In the genomic region with DNA sequence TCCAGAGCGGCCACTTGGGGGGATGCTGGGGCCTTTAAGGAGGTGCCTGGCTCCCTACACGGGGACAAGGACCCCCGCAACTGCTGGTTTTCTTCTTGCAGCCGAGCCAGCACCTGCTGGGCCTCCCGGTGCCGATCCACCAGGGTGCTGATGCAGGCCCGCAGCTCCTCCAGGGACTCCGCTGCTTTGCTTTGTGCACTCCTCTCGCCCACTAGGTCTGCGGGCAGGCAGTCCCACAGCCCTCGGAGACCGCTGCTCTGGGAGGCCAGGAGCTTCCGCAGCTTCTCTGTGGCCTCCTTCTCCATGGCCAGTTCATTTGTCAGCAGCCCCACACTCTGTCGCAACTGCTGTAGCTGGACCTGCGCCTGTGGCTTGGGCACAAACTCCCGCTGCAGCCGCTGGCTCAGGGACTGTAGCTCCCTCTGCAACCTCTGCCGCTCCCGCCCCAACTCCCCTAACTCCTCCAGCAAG, we compare ENCODE assay signal across 8 cellular contexts. TPM values are rescaled to one million over a fixed set of nuclear protein-coding genes. Genes with fewer than 3 reads are reported as not detected.
DNase-seq lines count a peak whose midpoint lies in the region; ATAC-seq, FAIRE-seq and TF ChIP-seq lines count a peak whose summit lies in the region.

No MANE protein-coding gene starts in this region.

- no peak overlapping the region for H2BK120ac ChIP-seq in H1 (replicated peaks; ENCODE audit: low read depth, low read length)

- intact Hi-C loops in mucosa of descending colon (cut with DNase I, micrococcal nuclease), result no loop called here

- H3K36me3 ChIP-seq in H1 (ENCODE audit: control insufficient read depth in 2 of 4, insufficient read depth in 4 of 4, low read length in 3 of 4), result no peaks in the 10 kb centered on the region
- no peaks in the 10 kb centered on the region for H3K36me3 ChIP-seq in mucosa of descending colon (ENCODE audit: low read depth)
- H3K36me3 ChIP-seq in upper lobe of left lung, result no peaks in the 10 kb centered on the region

- peaks cover 0 to 11% (median under 1%) of the 10 kb centered on the region in 4 experiments; a peak in 4 of 7 replicates for H3K4me1 ChIP-seq in H1 (replicated peaks in 1 of 4; ENCODE audit: control insufficient read depth in 3 of 4, insufficient read depth in 4 of 4, low read length in 3 of 4)
- no peaks in the 10 kb centered on the region for H3K4me1 ChIP-seq in mucosa of descending colon (ENCODE audit: low read depth)
- H3K4me1 ChIP-seq in upper lobe of left lung, result peaks cover 0 to 9% (median 5%) of the 10 kb centered on the region in 4 donors

- no peak for FAIRE-seq in H1 (lab: Jason Lieb, UNC)

- H3K27ac Mint-ChIP-seq in activated T-cell treated with anti-CD3 and anti-CD28 coated beads, Interleukin-2, amount 50 U/mL, for 24 hours, result peak overlapping the region; percentile 69

- H3K9me3 Mint-ChIP-seq in activated T-cell treated with anti-CD3 and anti-CD28 coated beads, Interleukin-2, amount 50 U/mL, for 24 hours, result no peaks in the 10 kb centered on the region

- H3K9ac ChIP-seq in H1 (replicated peaks in 1 of 4; ENCODE audit: extremely low read depth in 1 of 4, low read depth in 3 of 4, low read length in 3 of 4), result peak overlapping the region in 2 of 4 experiments; percentile 26 to 33; a peak in 1 of 7 replicates

- TF ChIP-seq RAD21 in H1 (IDR thresholded peaks at IDR 0.05 in 1 of 2, conservative IDR thresholded peaks at IDR 0.05 in 1 of 2; ENCODE audit: low read depth in 2 of 2, low read length in 2 of 2), result no peak

- H3K23ac ChIP-seq in H1 (ENCODE audit: insufficient read length), result no peak overlapping the region

- no peaks in the 10 kb centered on the region for H3K79me1 ChIP-seq in H1 (ENCODE audit: low read depth, low read length)

- peak overlapping the region; percentile 39 for H4K8ac ChIP-seq in H1 (ENCODE audit: extremely low read depth, insufficient read depth, low read length)

- peak overlapping the region; percentile 60; the same call in 1 of the 2 replicates for H2BK5ac ChIP-seq in H1 (ENCODE audit: low read depth, low read length)

- H3K18ac ChIP-seq in H1 (ENCODE audit: extremely low read depth, low read length), result peak overlapping the region; percentile 85

- H3K79me2 ChIP-seq in H1 (ENCODE audit: control insufficient read depth in 1 of 2, insufficient read depth in 2 of 2, low read length in 2 of 2), result no peaks in the 10 kb centered on the region

- no peak overlapping the region for H2BK12ac ChIP-seq in H1 (ENCODE audit: low read depth, low read length)

- peak; percentile 54 for ATAC-seq in mucosa of descending colon
- ATAC-seq in upper lobe of left lung (ENCODE audit: low FRiP score in 2 of 2), result peak; percentile 56 to 72
- ATAC-seq in HG03571 (IDR thresholded peaks at IDR 0.05; ENCODE audit: unreplicated experiment), result no peak

- peak overlapping the region; percentile 85 for H2AFZ ChIP-seq in H1 (ENCODE audit: low read length)

- peaks cover 9% of the 10 kb centered on the region for H3K27me3 Mint-ChIP-seq in activated T-cell treated with anti-CD3 and anti-CD28 coated beads, Interleukin-2, amount 50 U/mL, for 24 hours

- peak overlapping the region; percentile 60 for H3K4ac ChIP-seq in H1 (replicated peaks; ENCODE audit: insufficient read length, low read depth, low read length)

- H2AK5ac ChIP-seq in H1 (ENCODE audit: low read depth, low read length), result no peak overlapping the region

- no peak overlapping the region for H3K14ac ChIP-seq in H1 (ENCODE audit: insufficient read length)

- H3K56ac ChIP-seq in H1 (replicated peaks; ENCODE audit: insufficient read length, low read depth, low read length), result no peak overlapping the region

- H3K27me3 ChIP-seq in H1 (replicated peaks in 1 of 4; ENCODE audit: control insufficient read depth in 3 of 4, extremely low read depth in 1 of 4, insufficient read depth in 3 of 4, low read length in 3 of 4), result peaks cover 0 to 24% (median 12%) of the 10 kb centered on the region in 4 experiments; a peak in 6 of 7 replicates
- H3K27me3 ChIP-seq in upper lobe of left lung, result no peaks in the 10 kb centered on the region

- TF ChIP-seq EP300 in H1 (IDR thresholded peaks at IDR 0.05; ENCODE audit: borderline replicate concordance in 1 of 2, low read depth in 2 of 2, low read length in 2 of 2) (no peak), upper lobe of left lung (IDR thresholded peaks at IDR 0.05) (no peak)

- H2BK15ac ChIP-seq in H1 (ENCODE audit: low read length), result no peak overlapping the region; the same call in 1 of the 2 replicates

- H3K4me1 Mint-ChIP-seq in activated T-cell treated with anti-CD3 and anti-CD28 coated beads, Interleukin-2, amount 50 U/mL, for 24 hours (ENCODE audit: low read depth), result peaks cover 17% of the 10 kb centered on the region

- POLR2A ChIA-PET in H1 (lab: Charles Lee; ENCODE audit: partially characterized antibody), result interaction anchor here (0.7 to 4.0 kb wide), 22 partner anchors 8 to 180 kb away, joined by 3 to 34 read pairs (median 4); a partner anchor contains a TSS

- H3K9me3 ChIP-seq in H1 (ENCODE audit: insufficient read depth in 2 of 2, low read depth in 1 of 2, low read length in 1 of 2) (no peaks in the 10 kb centered on the region), mucosa of descending colon (no peaks in the 10 kb centered on the region), upper lobe of left lung (no peaks in the 10 kb centered on the region)

- H4K5ac ChIP-seq in H1 (ENCODE audit: insufficient read length, low read depth, low read length), result no peak overlapping the region

- H3K36me3 Mint-ChIP-seq in activated T-cell treated with anti-CD3 and anti-CD28 coated beads, Interleukin-2, amount 50 U/mL, for 24 hours (ENCODE audit: low read depth), result no peaks in the 10 kb centered on the region

- H4K91ac ChIP-seq in H1 (replicated peaks; ENCODE audit: insufficient read length, low read length), result peak overlapping the region; percentile 68

- peak overlapping the region; percentile 68 for H3K4me3 Mint-ChIP-seq in activated T-cell treated with anti-CD3 and anti-CD28 coated beads, Interleukin-2, amount 50 U/mL, for 24 hours

- no peak for TF ChIP-seq POLR2A in H1 (IDR thresholded peaks at IDR 0.05; ENCODE audit: control extremely low read depth in 1 of 2, low read depth in 2 of 2, low read length in 2 of 2)
- TF ChIP-seq POLR2A in upper lobe of left lung (IDR thresholded peaks at IDR 0.05), result peak in 1 of 4 donors; percentile 9

- H3K23me2 ChIP-seq in H1 (ENCODE audit: low read depth, low read length), result peaks cover 14% of the 10 kb centered on the region; the same call in 1 of the 2 replicates

- peak overlapping the region; percentile 36 to 62 (median 52) for H3K4me3 ChIP-seq in H1 (ENCODE audit: extremely low read depth in 1 of 4, insufficient read depth in 2 of 4, low read depth in 3 of 4, low read length in 4 of 4)
- H3K4me3 ChIP-seq in mucosa of descending colon, result no peak overlapping the region
- peak overlapping the region; percentile 4 to 48 (median 36) for H3K4me3 ChIP-seq in upper lobe of left lung

- H4K20me1 ChIP-seq in H1 (replicated peaks in 1 of 2; ENCODE audit: control insufficient read depth in 1 of 2, insufficient read depth in 2 of 2, low read length in 2 of 2), result no peaks in the 10 kb centered on the region

- TF ChIP-seq CTCF in H1 (IDR thresholded peaks at IDR 0.05; ENCODE audit: control extremely low read depth in 1 of 3, insufficient read depth in 1 of 3, low read depth in 1 of 3, low read length in 3 of 3), result no peak
- TF ChIP-seq CTCF in mucosa of descending colon (IDR thresholded peaks at IDR 0.05), result no peak
- no peak for TF ChIP-seq CTCF in upper lobe of left lung (IDR thresholded peaks at IDR 0.05)

- no peak for DNase-seq in activated T-cell treated with anti-CD3 and anti-CD28 coated beads, Interleukin-2, amount 50 U/mL, for 24 hours
- DNase-seq in activated T-cell treated with anti-CD3 and anti-CD28 coated beads, Interleukin-2, amount 50 U/mL, for 1 hour, result no peak
- DNase-seq in H1 (ENCODE audit: low read depth in 1 of 2, low spot score in 2 of 2) (peak in 1 of 2 experiments; percentile 82), mucosa of descending colon (peak in 2 of 3 donors; percentile 40 to 44), upper lobe of left lung (peak in 1 of 2 donors; percentile 82), NCI-H1105 (lab: John Stamatoyannopoulos, UW) (no peak)
- no peak for DNase-seq in activated CD4-positive, CD25-positive, alpha-beta regulatory T cell (lab: John Stamatoyannopoulos, UW)

- 20% methylated on average over 19 of the region's 19 CpGs; no CpG with 5 or more reads in 1 of the 2 experiments for WGBS in H1 (ENCODE audit: extremely low coverage in 1 of 2, insufficient coverage in 1 of 2, insufficient read length in 1 of 2, insufficient replicate concordance in 2 of 2, low coverage in 1 of 2, low lambda C conversion rate in 2 of 2, missing lambda C conversion rate in 1 of 2), 2 experiments
- 63 to 76% methylated on average over 17 to 19 of the region's 19 CpGs for WGBS in upper lobe of left lung, 2 donors

- peak overlapping the region; percentile 85 to 90 for H3K4me2 ChIP-seq in H1 (ENCODE audit: insufficient read depth in 1 of 2, low read depth in 2 of 2, low read length in 2 of 2)

- no peak overlapping the region for H3K27ac ChIP-seq in H1 (ENCODE audit: low read depth, low read length)
- peak overlapping the region; percentile 41 to 80 (median 66) for H3K27ac ChIP-seq in upper lobe of left lung

- CTCF ChIA-PET in H1 (lab: Charles Lee; ENCODE audit: partially characterized antibody), result interaction anchor here (0.8 to 4.3 kb wide), 15 partner anchors 8 to 105 kb away, joined by 3 to 42 read pairs (median 9); a partner anchor contains a TSS

- peak overlapping the region; percentile 92; the same call in 1 of the 2 replicates for H2BK20ac ChIP-seq in H1 (ENCODE audit: low read length)

RNA-seq across cellular contexts. Expression of a gene that starts 13.2 kb away (rescaled TPM):
- 2.2 and 3.0 TPM in 2 replicates for total RNA-seq in H1 (2021; fragmentation: NEBNext Ultra II Directional; extraction: Animal tissue kit (Norgen Biotek cat#: 25700))
- 1.4 and 1.6 TPM in 2 replicates for polyA plus RNA-seq in H1 (2011; rRNA removed)
- polyA plus RNA-seq in H1 (2011; cell fraction: cytosol; rRNA removed), result 2.3 TPM
- 1.1 TPM for polyA plus RNA-seq in H1 (2011; cell fraction: nucleus; rRNA removed)
- 2.7 to 4.6 TPM (median 3.3 TPM) in 4 replicates for polyA plus RNA-seq in H1 (2012, experiment 1 of 2)
- polyA plus RNA-seq in H1 (2012, experiment 2 of 2), result 1.1 TPM
- 1.5 TPM for polyA plus RNA-seq in H1 (2013, experiment 1 of 2)
- 1.2 TPM for polyA plus RNA-seq in H1 (2013, experiment 2 of 2)
- 0.28 and 0.54 TPM in 2 replicates for polyA minus RNA-seq in H1 (2011; rRNA and poly(A)+ RNA removed)
- polyA minus RNA-seq in H1 (2011; cell fraction: cytosol; rRNA and poly(A)+ RNA removed), result 1.5 TPM
- 0.90 TPM for polyA minus RNA-seq in H1 (2011; cell fraction: nucleus; rRNA and poly(A)+ RNA removed)
- total RNA-seq in mucosa of descending colon (1 to 10 TPM in 1 of 3 donors, under 1 TPM in 2; 0.26 to 5.6 (median 0.99) TPM), upper lobe of left lung (1 to 10 TPM in 4 of 6 donors, under 1 TPM in 1, not detected in 1; 0.76 to 2.5 (median 1.3) TPM)

RNA-seq across cellular contexts. Expression of a gene that starts 13.6 kb away (rescaled TPM):
- total RNA-seq in H1 (2021; fragmentation: NEBNext Ultra II Directional; extraction: Animal tissue kit (Norgen Biotek cat#: 25700)), result 36.7 and 40.7 TPM in 2 replicates
- 49.9 and 73.8 TPM in 2 replicates for polyA plus RNA-seq in H1 (2011; rRNA removed)
- polyA plus RNA-seq in H1 (2011; cell fraction: cytosol; rRNA removed), result 28.8 TPM
- 99.2 TPM for polyA plus RNA-seq in H1 (2011; cell fraction: nucleus; rRNA removed)
- polyA plus RNA-seq in H1 (2012, experiment 1 of 2), result 40.5 to 52.2 TPM (median 46.3 TPM) in 4 replicates
- 44.2 TPM for polyA plus RNA-seq in H1 (2012, experiment 2 of 2)
- polyA plus RNA-seq in H1 (2013, experiment 1 of 2), result 40.9 TPM
- 39.1 TPM for polyA plus RNA-seq in H1 (2013, experiment 2 of 2)
- 20.0 and 23.6 TPM in 2 replicates for polyA minus RNA-seq in H1 (2011; rRNA and poly(A)+ RNA removed)
- 24.3 TPM for polyA minus RNA-seq in H1 (2011; cell fraction: cytosol; rRNA and poly(A)+ RNA removed)
- polyA minus RNA-seq in H1 (2011; cell fraction: nucleus; rRNA and poly(A)+ RNA removed), result 34.7 TPM
- total RNA-seq in mucosa of descending colon (10 to 100 TPM; 11.6 to 26.6 (median 14.8) TPM), upper lobe of left lung (10 to 100 TPM; 23.0 to 71.2 (median 29.5) TPM)

RNA-seq across cellular contexts. Expression of a gene that starts 27.0 kb away (rescaled TPM):
- 2.7 and 2.8 TPM in 2 replicates for total RNA-seq in H1 (2021; fragmentation: NEBNext Ultra II Directional; extraction: Animal tissue kit (Norgen Biotek cat#: 25700))
- polyA plus RNA-seq in H1 (2011; rRNA removed), result 4.1 and 5.1 TPM in 2 replicates
- 5.5 TPM for polyA plus RNA-seq in H1 (2011; cell fraction: cytosol; rRNA removed)
- polyA plus RNA-seq in H1 (2011; cell fraction: nucleus; rRNA removed), result 6.3 TPM
- 2.5 to 3.7 TPM (median 3.2 TPM) in 4 replicates for polyA plus RNA-seq in H1 (2012, experiment 1 of 2)
- 8.8 TPM for polyA plus RNA-seq in H1 (2012, experiment 2 of 2)
- 2.4 TPM for polyA plus RNA-seq in H1 (2013, experiment 1 of 2)
- 2.2 TPM for polyA plus RNA-seq in H1 (2013, experiment 2 of 2)
- 1.3 and 2.0 TPM in 2 replicates for polyA minus RNA-seq in H1 (2011; rRNA and poly(A)+ RNA removed)
- 1.0 TPM for polyA minus RNA-seq in H1 (2011; cell fraction: cytosol; rRNA and poly(A)+ RNA removed)
- 1.2 TPM for polyA minus RNA-seq in H1 (2011; cell fraction: nucleus; rRNA and poly(A)+ RNA removed)
- 1 to 10 TPM; 1.1 to 2.5 (median 1.3) TPM for total RNA-seq in mucosa of descending colon
- 10 to 100 TPM in 2 of 6 donors, 1 to 10 TPM in 4; 2.1 to 11.0 (median 4.8) TPM for total RNA-seq in upper lobe of left lung

RNA-seq across cellular contexts. Expression of a gene that starts 37.4 kb away (rescaled TPM):
- 0.45 and 0.48 TPM in 2 replicates for total RNA-seq in H1 (2021; fragmentation: NEBNext Ultra II Directional; extraction: Animal tissue kit (Norgen Biotek cat#: 25700))
- 0.09 and 0.11 TPM in 2 replicates for polyA plus RNA-seq in H1 (2011; rRNA removed)
- 0.10 TPM for polyA plus RNA-seq in H1 (2011; cell fraction: cytosol; rRNA removed)
- polyA plus RNA-seq in H1 (2011; cell fraction: nucleus; rRNA removed), result 0.19 TPM
- polyA plus RNA-seq in H1 (2012, experiment 1 of 2), result 0.10 to 0.16 TPM (median 0.11 TPM) in 3 of 4 replicates, not detected in the other
- polyA plus RNA-seq in H1 (2012, experiment 2 of 2), result 0.12 TPM
- 0.06 TPM for polyA plus RNA-seq in H1 (2013, experiment 1 of 2)
- 0.11 TPM for polyA plus RNA-seq in H1 (2013, experiment 2 of 2)
- 0.06 and 0.32 TPM in 2 replicates for polyA minus RNA-seq in H1 (2011; rRNA and poly(A)+ RNA removed)
- not detected for polyA minus RNA-seq in H1 (2011; cell fraction: cytosol; rRNA and poly(A)+ RNA removed)
- polyA minus RNA-seq in H1 (2011; cell fraction: nucleus; rRNA and poly(A)+ RNA removed), result 0.40 TPM
- total RNA-seq in mucosa of descending colon, result 1 to 10 TPM in 1 of 3 donors, under 1 TPM in 2; 0.61 to 2.5 (median 0.87) TPM
- total RNA-seq in upper lobe of left lung, result 10 to 100 TPM; 13.3 to 46.1 (median 14.9) TPM

RNA-seq across cellular contexts. Expression of a gene that starts 46.1 kb away (rescaled TPM):
- 8.1 and 9.1 TPM in 2 replicates for total RNA-seq in H1 (2021; fragmentation: NEBNext Ultra II Directional; extraction: Animal tissue kit (Norgen Biotek cat#: 25700))
- 11.0 and 15.1 TPM in 2 replicates for polyA plus RNA-seq in H1 (2011; rRNA removed)
- 16.1 TPM for polyA plus RNA-seq in H1 (2011; cell fraction: cytosol; rRNA removed)
- 8.0 TPM for polyA plus RNA-seq in H1 (2011; cell fraction: nucleus; rRNA removed)
- 8.3 to 11.9 TPM (median 10.0 TPM) in 4 replicates for polyA plus RNA-seq in H1 (2012, experiment 1 of 2)
- polyA plus RNA-seq in H1 (2012, experiment 2 of 2), result 7.0 TPM
- polyA plus RNA-seq in H1 (2013, experiment 1 of 2), result 9.0 TPM
- polyA plus RNA-seq in H1 (2013, experiment 2 of 2), result 9.2 TPM
- polyA minus RNA-seq in H1 (2011; rRNA and poly(A)+ RNA removed), result 9.0 and 12.4 TPM in 2 replicates
- 15.9 TPM for polyA minus RNA-seq in H1 (2011; cell fraction: cytosol; rRNA and poly(A)+ RNA removed)
- polyA minus RNA-seq in H1 (2011; cell fraction: nucleus; rRNA and poly(A)+ RNA removed), result 2.7 TPM
- total RNA-seq in mucosa of descending colon (10 to 100 TPM; 25.5 to 34.8 (median 33.3) TPM), upper lobe of left lung (10 to 100 TPM; 15.2 to 29.5 (median 26.9) TPM)

Comparison
In these comparisons a context has a peak if more than half of its experiments do, and no peak if none do; other contexts are left out.
1. DNase-seq: peak in mucosa of descending colon (2 of 3); none in activated T-cell treated with anti-CD3 and anti-CD28 coated beads, Interleukin-2, amount 50 U/mL, for 24 hours (single experiment), activated T-cell treated with anti-CD3 and anti-CD28 coated beads, Interleukin-2, amount 50 U/mL, for 1 hour (single experiment), activated CD4-positive, CD25-positive, alpha-beta regulatory T cell (0 of 4) and NCI-H1105 (single experiment).